ENCODE assay signal across 14 cellular contexts in genomic region chr11:111282663-111283062, GRCh38. TPM values are rescaled to one million over a fixed set of nuclear protein-coding genes. Genes with fewer than 3 reads are reported as not detected.
"Had no signal": no experiment of that assay in that cellular context is flagged by ENCODE, and none has a peak within 500 bp of the region (broad histone marks: within the 10 kb centered on the region; RNA-seq: fewer than 3 reads in every experiment).

No MANE protein-coding gene starts in this region.

- H3K4me1 ChIP-seq: breast epithelium, SJCRH30 had no signal

- H3K9me3 ChIP-seq: breast epithelium, Peyer's patch, SJCRH30, SK-N-SH had no signal

- H3K27ac ChIP-seq: breast epithelium, RWPE1, SJCRH30 had no signal

- DNase-seq: aorta, NCI-H524 treated with DMSO at 0.1 percent for 48 hours, Right ventricle myocardium superior had no signal

- H3K36me3 ChIP-seq: breast epithelium, Peyer's patch, SJCRH30 had no signal

- H3K27me3 ChIP-seq: breast epithelium, Peyer's patch, SJCRH30 had no signal

- H3K4me3 ChIP-seq: breast epithelium, Peyer's patch, SJCRH30 had no signal

- ATAC-seq: activated CD4-positive, CD25-positive, alpha-beta regulatory T cell treated with anti-CD3 and anti-CD28 coated beads, Interleukin-2, amount 50 U/mL, for 24 hours had no signal

RNA-seq across cellular contexts. Expression of gene POU2AF3, which starts 15.7 kb away (rescaled TPM):
- total RNA-seq: activated CD8-positive, alpha-beta T cell treated with anti-CD3 and anti-CD28 coated beads for 36 hours; activated T-helper 2 cell treated with anti-CD3 and anti-CD28 coated beads, Interferon-gamma antibody, Interleukin-2, Interleukin-4, amounts not matched to agents 10 μg/mL and 5 μg/mL and 100 μg/mL, durations not matched to agents 14 hours and 24 hours and 36 hours; chondrocyte; SJCRH30; T-helper 1 cell treated with Interleukin-12 subunit alpha and Interleukin-12 subunit beta and Interleukin-4 antibody, amounts not matched to agents 30 ng/mL and 1 ng/mL, for 36 hours had no signal

RNA-seq across cellular contexts. Expression of gene POU2AF2, which starts 37.1 kb away (rescaled TPM):
- total RNA-seq: activated CD8-positive, alpha-beta T cell treated with anti-CD3 and anti-CD28 coated beads for 36 hours; activated T-cell treated with anti-CD3 and anti-CD28 coated beads, Interleukin-2, amount 50 U/mL, for 72 hours; activated T-helper 2 cell treated with anti-CD3 and anti-CD28 coated beads, Interferon-gamma antibody, Interleukin-2, Interleukin-4, amounts not matched to agents 10 μg/mL and 5 μg/mL and 100 μg/mL, durations not matched to agents 14 hours and 24 hours and 36 hours; aorta; chondrocyte; Right ventricle myocardium superior; SJCRH30; T-helper 1 cell treated with Interleukin-12 subunit alpha and Interleukin-12 subunit beta and Interleukin-4 antibody, amounts not matched to agents 30 ng/mL and 1 ng/mL, for 36 hours had no signal
- polyA plus RNA-seq: aorta had no signal
